ENCODE assay signal across 8 cellular contexts in the genomic region with DNA sequence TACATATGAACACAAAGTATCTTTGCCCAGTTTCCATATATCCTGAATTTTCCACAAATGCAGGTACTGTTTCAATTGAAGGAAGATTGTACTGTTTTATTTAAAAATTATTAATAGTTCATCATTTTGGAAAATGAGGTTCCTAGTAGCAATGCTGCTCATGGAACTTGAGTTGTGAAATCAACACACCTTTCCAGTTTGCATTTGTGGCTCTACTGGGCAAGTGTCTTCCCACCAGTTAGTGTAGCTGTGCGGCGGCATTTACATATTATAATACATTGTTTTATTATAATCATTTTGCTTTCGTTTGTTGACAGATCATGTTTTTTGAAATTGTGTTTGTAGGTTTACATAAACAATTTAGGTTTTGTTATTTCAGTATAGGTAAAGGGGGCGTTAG. TPM values are rescaled to one million over a fixed set of nuclear protein-coding genes. Genes with fewer than 3 reads are reported as not detected.
DNase-seq lines count a peak whose midpoint lies in the region; ATAC-seq and TF ChIP-seq lines count a peak whose summit lies in the region.

No MANE protein-coding gene starts in this region.

- no peak for TF ChIP-seq EP300 in esophagus muscularis mucosa (IDR thresholded peaks at IDR 0.05)

- H3K79me2 ChIP-seq in PC-9 (ENCODE audit: low read depth) = peaks cover 28% of the 10 kb centered on the region

- H4K20me1 ChIP-seq in PC-9 (ENCODE audit: insufficient read depth) = peaks cover 19% of the 10 kb centered on the region

- 72% methylated on average over 4 of the region's 4 CpGs for WGBS in esophagus muscularis mucosa

- POLR2A ChIA-PET in PC-9 (lab: Charles Lee; ENCODE audit: unreplicated experiment) = no interaction called here

- peak overlapping the region; percentile 73 for H3K4me2 ChIP-seq in PC-9

- CTCF ChIA-PET in PC-9 (lab: Charles Lee) = no interaction called here

- intact Hi-C loops in PC-9 (cut with micrococcal nuclease; ENCODE audit: unreplicated experiment) = loop anchor here (2.0 to 5.0 kb wide), 3 partner anchors 31 to 55 kb away; no protein-coding TSS in a partner anchor
- intact Hi-C loops in esophagus muscularis mucosa (cut with DNase I) = loop anchor here (10.0 kb wide), 2 partner anchors 113 to 247 kb away; partner anchors contain the start of genes NYX and USP9X

- peaks cover 5% of the 10 kb centered on the region; the same call in 1 of the 2 replicates for H3F3A ChIP-seq in PC-9 (ENCODE audit: insufficient read depth, low read depth)

- H3K27me3 ChIP-seq in PC-9 (ENCODE audit: insufficient read depth, low read depth) (no peaks in the 10 kb centered on the region), esophagus muscularis mucosa (no peaks in the 10 kb centered on the region), rectal smooth muscle tissue (ENCODE audit: control insufficient read depth, insufficient read depth, low read length) (no peaks in the 10 kb centered on the region)

- H3K9ac ChIP-seq in rectal smooth muscle tissue (ENCODE audit: low read length) = no peak overlapping the region

- ATAC-seq in HG02852 (IDR thresholded peaks at IDR 0.05; ENCODE audit: unreplicated experiment) (no peak), GM18519 (IDR thresholded peaks at IDR 0.05; ENCODE audit: low FRiP score, unreplicated experiment) (no peak)

- TF ChIP-seq CTCF in GM12865 (IDR thresholded peaks at IDR 0.05; ENCODE audit: insufficient read depth, low read depth, low read length, missing control alignments) = no peak
- TF ChIP-seq CTCF in PC-9 (conservative IDR thresholded peaks at IDR 0.05) = no peak
- TF ChIP-seq CTCF in esophagus muscularis mucosa (IDR thresholded peaks at IDR 0.05) = no peak

- H3K4me3 ChIP-seq in GM12865 (ENCODE audit: low read depth, low read length) (peak overlapping the region; percentile 98), PC-9 (peak overlapping the region; percentile 54; the same call in 1 of the 2 replicates), esophagus muscularis mucosa (peak overlapping the region; percentile 78 to 90 (median 84)), rectal smooth muscle tissue (ENCODE audit: low read length) (peak overlapping the region; percentile 92)

- peak overlapping the region; percentile 99 for H3K27ac ChIP-seq in PC-9
- H3K27ac ChIP-seq in esophagus muscularis mucosa (replicated peaks in 1 of 4) = peak overlapping the region; percentile 99 to 100 (median 100)
- H3K27ac ChIP-seq in rectal smooth muscle tissue (ENCODE audit: low read depth, low read length) = peak overlapping the region; percentile 99

- no peak for TF ChIP-seq POLR2A in esophagus muscularis mucosa (IDR thresholded peaks at IDR 0.05; ENCODE audit: low read depth)

- DNase-seq in GM12865 (ENCODE audit: low read depth) (no peak), PC-9 (no peak), esophagus muscularis mucosa (ENCODE audit: extremely low spot score) (no peak), DMS 273 treated with DMSO at 0.1 percent for 48 hours (lab: John Stamatoyannopoulos, UW) (no peak), C1 segment of cervical spinal cord (lab: John Stamatoyannopoulos, UW) (no peak)

- H3K36me3 ChIP-seq in PC-9 (ENCODE audit: low read depth) = no peaks in the 10 kb centered on the region
- no peaks in the 10 kb centered on the region for H3K36me3 ChIP-seq in esophagus muscularis mucosa
- no peaks in the 10 kb centered on the region for H3K36me3 ChIP-seq in rectal smooth muscle tissue (ENCODE audit: control insufficient read depth, insufficient read depth, low read length)

- H3K4me1 ChIP-seq in PC-9 (replicated peaks; ENCODE audit: insufficient read depth) (no peaks in the 10 kb centered on the region), esophagus muscularis mucosa (peaks cover 6 to 34% (median 16%) of the 10 kb centered on the region in 4 donors), rectal smooth muscle tissue (ENCODE audit: control insufficient read depth, insufficient read depth, low read length) (no peaks in the 10 kb centered on the region)

- no peaks in the 10 kb centered on the region for H3K9me3 ChIP-seq in PC-9 (ENCODE audit: insufficient read depth, low read depth)
- H3K9me3 ChIP-seq in esophagus muscularis mucosa = no peaks in the 10 kb centered on the region

- H3K9me2 ChIP-seq in PC-9 (ENCODE audit: insufficient read depth) = no peaks in the 10 kb centered on the region

- H2AFZ ChIP-seq in PC-9 = no peak overlapping the region; the same call in 1 of the 2 replicates

- BruUV-seq in PC-9 (replicated peaks; lab: Mats Ljungman, UMichigan) = no TSS peak

RNA-seq across cellular contexts. Expression of gene DDX3X, which starts 2.0 kb away (rescaled TPM):
- 130 and 158 TPM in 2 replicates for total RNA-seq in PC-9 (2021)
- 100 to 1,000 TPM; 169 to 282 (median 253) TPM for total RNA-seq in esophagus muscularis mucosa
